Comparison of ENCODE assay signal across 20 cellular contexts in genomic region chr18:57301573-57302230, GRCh38. TPM values are rescaled to one million over a fixed set of nuclear protein-coding genes. Genes with fewer than 3 reads are reported as not detected.
"Had no signal": no experiment of that assay in that cellular context is flagged by ENCODE, and none has a peak within 500 bp of the region (broad histone marks: within the 10 kb centered on the region; RNA-seq: fewer than 3 reads in every experiment).

No MANE protein-coding gene starts in this region.

- H3K4me2 ChIP-seq: smooth muscle cell had no signal

- H3K4me3 Mint-ChIP-seq: naive B cell; stimulated activated naive CD8-positive, alpha-beta T cell treated with anti-CD3 and anti-CD28 coated beads, Interleukin-15, Interleukin-2, amounts not matched to agents 100 ng/mL and 50 ng/mL, for 24 hours; type B pancreatic cell had no signal

- H3K4me1 Mint-ChIP-seq: naive B cell had no signal

- H3K27ac Mint-ChIP-seq: naive B cell; stimulated activated naive CD8-positive, alpha-beta T cell treated with anti-CD3 and anti-CD28 coated beads, Interleukin-15, Interleukin-2, amounts not matched to agents 100 ng/mL and 50 ng/mL, for 24 hours; type B pancreatic cell had no signal

- H3K4me3 ChIP-seq: gastrocnemius medialis, heart right ventricle, left lung, smooth muscle cell had no signal

- DNase-seq: activated CD4-positive, CD25-positive, alpha-beta regulatory T cell treated with anti-CD3 and anti-CD28 coated beads, Interleukin-2, amount 50 U/mL, for 72 hours; activated naive CD4-positive, alpha-beta T cell treated with Interleukin-2 at 50 U/mL for 16 hours; activated T-cell treated with anti-CD3 and anti-CD28 coated beads for 4 hours; brain microvascular endothelial cell; cortex of kidney; effector CD8-positive, alpha-beta T cell; gastrocnemius medialis; heart right ventricle; left lung; mammary epithelial cell; naive B cell; right cardiac atrium; T-helper 9 cell had no signal

- H3K9me3 Mint-ChIP-seq: stimulated activated naive CD8-positive, alpha-beta T cell treated with anti-CD3 and anti-CD28 coated beads, Interleukin-15, Interleukin-2, amounts not matched to agents 100 ng/mL and 50 ng/mL, for 24 hours; type B pancreatic cell had no signal

- H3K9me3 ChIP-seq: gastrocnemius medialis, heart right ventricle, left lung had no signal

- H3K27ac ChIP-seq: brain microvascular endothelial cell, gastrocnemius medialis, heart right ventricle, left lung had no signal

- ATAC-seq: gastrocnemius medialis, heart right ventricle, left lung, right cardiac atrium had no signal

- H3K36me3 Mint-ChIP-seq: naive B cell, type B pancreatic cell had no signal

- H3K4me1 ChIP-seq: gastrocnemius medialis, heart right ventricle, left lung had no signal

- H3K36me3 ChIP-seq: brain microvascular endothelial cell, gastrocnemius medialis, heart right ventricle, left lung had no signal

- H3K27me3 ChIP-seq: brain microvascular endothelial cell had no signal

RNA-seq across cellular contexts. Expression of gene ST8SIA3, which starts 50.7 kb away (rescaled TPM):
- total RNA-seq: epithelial cell of proximal tubule, gastrocnemius medialis, heart right ventricle, left lung, mammary epithelial cell, mononuclear cell, posterior vena cava, right cardiac atrium, smooth muscle cell had no signal
- polyA plus RNA-seq: heart right ventricle, keratinocyte, mammary epithelial cell, smooth muscle cell had no signal
